14 cellular contexts compared by ENCODE assay signal in genomic region chr10:114697061-114697598, GRCh38. TPM values are rescaled to one million over a fixed set of nuclear protein-coding genes. Genes with fewer than 3 reads are reported as not detected.
DNase-seq lines count a peak whose midpoint lies in the region; ATAC-seq, FAIRE-seq and TF ChIP-seq lines count a peak whose summit lies in the region.
"Had no signal": no experiment of that assay in that cellular context is flagged by ENCODE, and none has a peak within 500 bp of the region (broad histone marks: within the 10 kb centered on the region; RNA-seq: fewer than 3 reads in every experiment).

No MANE protein-coding gene starts in this region.

- no peaks in the 10 kb centered on the region for H3K36me3 ChIP-seq in PC-9 (ENCODE audit: low read depth)
- H3K36me3 ChIP-seq: stomach had no signal

- POLR2A ChIA-PET in A549 (lab: Yijun Ruan, JAX), result no interaction called here
- POLR2A ChIA-PET in PC-9 (lab: Charles Lee; ENCODE audit: unreplicated experiment), result interaction anchor here (0.5 kb wide), 1 partner anchor 11 kb away, joined by 6 read pairs; no protein-coding TSS in a partner anchor

- no peak for TF ChIP-seq CTCF in A549 (IDR thresholded peaks at IDR 0.05)
- no peak for TF ChIP-seq CTCF in PC-9 (conservative IDR thresholded peaks at IDR 0.05)

- FAIRE-seq in A549 (lab: Jason Lieb, UNC), result no peak

- no peaks in the 10 kb centered on the region for H3K9me3 ChIP-seq in A549
- H3K9me3 ChIP-seq in PC-9 (ENCODE audit: insufficient read depth, low read depth), result no peaks in the 10 kb centered on the region
- H3K9me3 ChIP-seq: stomach had no signal

- H3K4me2 ChIP-seq in A549 (peak overlapping the region; percentile 33), PC-9 (peak overlapping the region; percentile 71)

- no peak for TF ChIP-seq RAD21 in A549 (conservative IDR thresholded peaks at IDR 0.05 in 1 of 2, IDR thresholded peaks at IDR 0.05 in 1 of 2)

- intact Hi-C loops in PC-9 (cut with micrococcal nuclease; ENCODE audit: unreplicated experiment), result loop anchor here (1.0 to 2.0 kb wide), 2 partner anchors 17 to 62 kb away; no protein-coding TSS in a partner anchor

- H2AFZ ChIP-seq in PC-9, result peak overlapping the region; percentile 62; the same call in 1 of the 2 replicates

- no peaks in the 10 kb centered on the region for H4K20me1 ChIP-seq in PC-9 (ENCODE audit: insufficient read depth)

- DNase-seq in A549 (ENCODE audit: low read depth in 1 of 2, low spot score in 1 of 2), result no peak
- peak; percentile 78 to 92 for DNase-seq in PC-9
- peak; percentile 32 to 64 for DNase-seq in lung microvascular endothelial cell (ENCODE audit: low read depth in 2 of 2)
- no peak for DNase-seq in NCI-H1092 (lab: John Stamatoyannopoulos, UW)
- no peak for DNase-seq in iPS-NIHi7 (ENCODE audit: extremely low spot score)
- DNase-seq in NCI-H128 (lab: John Stamatoyannopoulos, UW; ENCODE audit: unreplicated experiment), result no peak
- DNase-seq: activated T-cell treated with anti-CD3 and anti-CD28 coated beads, Interleukin-2, amount 50 U/mL, for 72 hours; GF-D8; naive thymus-derived CD4-positive, alpha-beta T cell; NCI-H1105; stomach had no signal

- H3K27ac ChIP-seq in A549 (peak overlapping the region; percentile 25 to 30; a peak in 3 of 6 replicates), PC-9 (peak overlapping the region; percentile 64)
- H3K27ac ChIP-seq: stomach, VCaP had no signal

- BruUV-seq in PC-9 (replicated peaks; lab: Mats Ljungman, UMichigan), result no TSS peak

- WGBS in A549 (ENCODE audit: missing lambda C conversion rate), result 71% methylated on average over 10 of the region's 10 CpGs

- TF ChIP-seq EP300 in A549 (IDR thresholded peaks at IDR 0.05), result no peak

- no peak for TF ChIP-seq POLR2A in A549 (IDR thresholded peaks at IDR 0.05; ENCODE audit: low read length)

- H3K4me1 ChIP-seq in A549 (peaks cover 34% of the 10 kb centered on the region), PC-9 (replicated peaks; ENCODE audit: insufficient read depth) (peaks cover 33% of the 10 kb centered on the region)

- no peaks in the 10 kb centered on the region for H3K27me3 ChIP-seq in PC-9 (ENCODE audit: insufficient read depth, low read depth)
- H3K27me3 ChIP-seq: stomach had no signal

- no peaks in the 10 kb centered on the region for H3K79me2 ChIP-seq in PC-9 (ENCODE audit: low read depth)

- H3K4me3 ChIP-seq in A549 (no peak overlapping the region), PC-9 (peak overlapping the region; percentile 23; the same call in 1 of the 2 replicates)
- H3K4me3 ChIP-seq: stomach had no signal

- CTCF ChIA-PET in A549 (lab: Yijun Ruan, JAX) (interaction anchor here (1.0 to 9.1 kb wide), 3 partner anchors 58 to 226 kb away, joined by 3 to 113 read pairs (median 3); no protein-coding TSS in a partner anchor), PC-9 (lab: Charles Lee) (no interaction called here)

- H3K9me2 ChIP-seq in PC-9 (ENCODE audit: insufficient read depth), result no peaks in the 10 kb centered on the region

- ATAC-seq in A549, result peak; percentile 30 to 38; a peak in 2 of 6 replicates
- peak; percentile 81 for ATAC-seq in esophagus mucosa
- no peak for ATAC-seq in HG03460 (IDR thresholded peaks at IDR 0.05; ENCODE audit: unreplicated experiment)
- ATAC-seq: activated T-cell treated with anti-CD3 and anti-CD28 coated beads, Interleukin-2, amount 50 U/mL, for 72 hours; naive thymus-derived CD4-positive, alpha-beta T cell had no signal

- H3F3A ChIP-seq in PC-9 (ENCODE audit: insufficient read depth, low read depth), result peaks cover 23% of the 10 kb centered on the region

TF ChIP-seq in A549, 52 proteins besides CTCF, POLR2A, EP300 and RAD21:
- no peak for TF ChIP-seq HES2 (IDR thresholded peaks at IDR 0.05)
- TF ChIP-seq FOSB (CRISPR knock-in tag; IDR thresholded peaks at IDR 0.05), result no peak
- no peak for TF ChIP-seq FOSL2 (IDR thresholded peaks at IDR 0.05)
- no peak for TF ChIP-seq FOSL2 (CRISPR knock-in tag; IDR thresholded peaks at IDR 0.05)
- no peak for TF ChIP-seq GATA3 (IDR thresholded peaks at IDR 0.05; ENCODE audit: borderline replicate concordance)

RNA-seq across cellular contexts. Expression of gene ABLIM1, which starts 39.1 kb away (rescaled TPM):
- polyA plus RNA-seq in A549 (2011; rRNA removed) (70.2 and 77.8 TPM in 2 replicates), A549 (2017; fragmentation: RNase III; extraction: RNeasy Plus Mini Kit Qiagen cat#74134 plus additional on column Dnase treatment) (21.4 to 23.2 TPM (median 22.0 TPM) in 3 replicates)
- polyA plus RNA-seq in A549 (2012; cell fraction: cytosol; rRNA removed), result 11.6 and 14.7 TPM in 2 replicates
- 9.7 and 12.1 TPM in 2 replicates for polyA plus RNA-seq in A549 (2012; cell fraction: nucleus; rRNA removed)
- 114 and 167 TPM in 2 replicates for polyA minus RNA-seq in A549 (2011; rRNA and poly(A)+ RNA removed)
- total RNA-seq in PC-9 (2021) (63.1 and 68.7 TPM in 2 replicates), esophagus mucosa (304 TPM), lung microvascular endothelial cell (34.3 and 38.6 TPM in 2 replicates)

Comparison
In these comparisons a context has a peak if more than half of its experiments do, and no peak if none do; other contexts are left out.
1. DNase-seq: peak in PC-9 (2 of 2) and lung microvascular endothelial cell (2 of 2); none in A549 (0 of 2), NCI-H1092 (single experiment), iPS-NIHi7 (single experiment) and NCI-H128 (single experiment).